Comparison of ENCODE assay signal across 12 cellular contexts in the genomic region with DNA sequence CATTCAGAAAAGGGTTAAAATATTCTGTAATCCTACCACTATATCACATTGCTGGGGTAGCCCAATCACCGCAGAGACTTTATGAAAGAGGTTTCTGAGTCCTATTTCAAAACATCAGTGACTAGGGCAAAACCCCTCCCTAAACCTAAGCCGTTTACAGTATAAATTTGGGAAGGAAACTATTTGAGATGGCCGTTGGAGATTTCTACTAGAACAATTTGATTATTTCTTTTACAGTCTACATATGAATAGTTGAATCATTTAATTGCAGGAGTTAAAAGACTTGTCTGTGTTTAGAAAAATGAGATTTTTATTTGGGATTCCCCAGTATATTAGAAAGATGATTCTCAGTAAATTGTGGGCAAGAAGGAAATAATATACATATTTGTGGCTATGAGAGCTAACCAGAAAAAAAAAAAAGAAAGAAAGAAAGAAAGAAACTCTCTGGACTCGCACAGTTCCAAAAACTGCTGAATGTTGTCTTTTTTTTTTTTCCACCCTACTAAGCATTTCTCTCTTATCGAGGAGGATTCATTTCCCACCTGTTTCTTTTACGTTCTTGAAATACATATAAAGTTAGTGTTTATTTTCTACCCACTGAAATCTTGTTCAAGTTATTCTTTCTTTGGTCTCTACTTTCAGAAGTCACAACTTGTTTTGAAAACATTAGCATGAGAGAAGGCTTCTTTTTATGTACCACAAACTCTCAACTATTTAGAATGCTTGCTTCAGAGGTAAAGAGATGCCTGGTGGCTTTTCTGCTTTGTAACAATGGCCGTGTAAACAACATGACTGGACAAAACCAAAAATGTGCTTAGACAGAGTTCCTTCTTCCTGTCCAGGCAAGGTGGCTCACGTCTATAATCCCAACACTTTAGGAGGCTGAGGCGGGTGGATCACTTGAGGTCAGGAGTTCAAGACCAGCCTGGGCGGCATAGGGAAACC.
DNase-seq lines count a peak whose midpoint lies in the region; ATAC-seq and TF ChIP-seq lines count a peak whose summit lies in the region.
"Had no signal": no experiment of that assay in that cellular context is flagged by ENCODE, and none has a peak within 500 bp of the region (broad histone marks: within the 10 kb centered on the region; RNA-seq: fewer than 3 reads in every experiment).

No MANE protein-coding gene starts in this region.

- TF ChIP-seq EP300 in tibial nerve (IDR thresholded peaks at IDR 0.05) (no peak), ovary (IDR thresholded peaks at IDR 0.05) (no peak)

- H3K4me1 ChIP-seq in tibial nerve (peaks cover 0 to 52% (median 26%) of the 10 kb centered on the region in 4 donors), ovary (ENCODE audit: insufficient read depth) (peaks cover 13% of the 10 kb centered on the region)

- 29 to 31% methylated on average over 10 of the region's 10 CpGs for WGBS in tibial nerve, 2 donors
- WGBS in ovary, 3 donors, result 14 to 25% (median 17%) methylated on average over 10 of the region's 10 CpGs

- H3K27ac Mint-ChIP-seq in activated CD8-positive, alpha-beta memory T cell treated with anti-CD3 and anti-CD28 coated beads, Interleukin-2, amount 10 ng/mL, durations not matched to agents 7 days and 5 days, result peak overlapping the region; percentile 81
- H3K27ac Mint-ChIP-seq in activated T-helper 17 cell treated with anti-CD3 and anti-CD28 coated beads, Interleukin-2, amount 50 U/mL, for 72 hours, result peak overlapping the region; percentile 87

- CTCF ChIA-PET in activated CD8-positive, alpha-beta memory T cell treated with anti-CD3 and anti-CD28 coated beads, Interleukin-2, amount 10 ng/mL, durations not matched to agents 7 days and 5 days (lab: Charles Lee), result interaction anchor here (0.7 to 1.7 kb wide), 4 partner anchors 28 to 68 kb away, joined by 4 to 5 read pairs (median 4); no protein-coding TSS in a partner anchor

- no peak overlapping the region for H3K4me3 ChIP-seq in tibial nerve
- no peak overlapping the region for H3K4me3 ChIP-seq in ovary
- H3K4me3 ChIP-seq: BLaER1 treated with 17β-estradiol and CSF1 and Interleukin-3, amounts not matched to agents 10 nM and 100 nM had no signal

- H3K27me3 Mint-ChIP-seq in activated CD8-positive, alpha-beta memory T cell treated with anti-CD3 and anti-CD28 coated beads, Interleukin-2, amount 10 ng/mL, durations not matched to agents 7 days and 5 days, result no peaks in the 10 kb centered on the region
- H3K27me3 Mint-ChIP-seq in activated T-helper 17 cell treated with anti-CD3 and anti-CD28 coated beads, Interleukin-2, amount 50 U/mL, for 72 hours, result no peaks in the 10 kb centered on the region

- H3K4me1 Mint-ChIP-seq in activated CD8-positive, alpha-beta memory T cell treated with anti-CD3 and anti-CD28 coated beads, Interleukin-2, amount 10 ng/mL, durations not matched to agents 7 days and 5 days, result peaks cover 78% of the 10 kb centered on the region
- H3K4me1 Mint-ChIP-seq in activated T-helper 17 cell treated with anti-CD3 and anti-CD28 coated beads, Interleukin-2, amount 50 U/mL, for 72 hours, result peaks cover 64% of the 10 kb centered on the region

- H3K9me3 Mint-ChIP-seq in activated CD8-positive, alpha-beta memory T cell treated with anti-CD3 and anti-CD28 coated beads, Interleukin-2, amount 10 ng/mL, durations not matched to agents 7 days and 5 days (ENCODE audit: low read depth), result peaks cover 3% of the 10 kb centered on the region
- no peaks in the 10 kb centered on the region for H3K9me3 Mint-ChIP-seq in activated T-helper 17 cell treated with anti-CD3 and anti-CD28 coated beads, Interleukin-2, amount 50 U/mL, for 72 hours

- H3K36me3 Mint-ChIP-seq in activated CD8-positive, alpha-beta memory T cell treated with anti-CD3 and anti-CD28 coated beads, Interleukin-2, amount 10 ng/mL, durations not matched to agents 7 days and 5 days, result peaks cover 76% of the 10 kb centered on the region
- peaks cover 98% of the 10 kb centered on the region for H3K36me3 Mint-ChIP-seq in activated T-helper 17 cell treated with anti-CD3 and anti-CD28 coated beads, Interleukin-2, amount 50 U/mL, for 72 hours (ENCODE audit: low read depth)

- H3K9me3 ChIP-seq in tibial nerve (no peaks in the 10 kb centered on the region), ovary (no peaks in the 10 kb centered on the region)
- H3K9me3 ChIP-seq: heart right ventricle had no signal

- intact Hi-C loops in ovary (cut with DNase I), result no loop called here

- H3K36me3 ChIP-seq in tibial nerve, result no peaks in the 10 kb centered on the region
- no peaks in the 10 kb centered on the region for H3K36me3 ChIP-seq in ovary
- H3K36me3 ChIP-seq: heart right ventricle had no signal

- H3K27ac ChIP-seq in tibial nerve (peak overlapping the region; percentile 41 to 97 (median 51)), ovary (no peak overlapping the region)
- H3K27ac ChIP-seq: VCaP had no signal

- TF ChIP-seq CTCF in tibial nerve (IDR thresholded peaks at IDR 0.05) (no peak), ovary (IDR thresholded peaks at IDR 0.05) (no peak)

- TF ChIP-seq POLR2A in tibial nerve (IDR thresholded peaks at IDR 0.05), result no peak
- no peak for TF ChIP-seq POLR2A in ovary (IDR thresholded peaks at IDR 0.05)

- ATAC-seq in activated CD8-positive, alpha-beta memory T cell treated with anti-CD3 and anti-CD28 coated beads, Interleukin-2, amount 10 ng/mL, durations not matched to agents 7 days and 5 days, result no peak
- ATAC-seq in activated T-helper 17 cell treated with anti-CD3 and anti-CD28 coated beads, Interleukin-2, amount 50 U/mL, for 72 hours (replicated peaks), result peak; percentile 61
- ATAC-seq in GM19463 (IDR thresholded peaks at IDR 0.05; ENCODE audit: unreplicated experiment), result no peak

- no peak for DNase-seq in activated CD8-positive, alpha-beta memory T cell treated with anti-CD3 and anti-CD28 coated beads, Interleukin-2, amount 10 ng/mL, durations not matched to agents 7 days and 5 days
- no peak for DNase-seq in activated CD8-positive, alpha-beta memory T cell treated with anti-CD3 and anti-CD28 coated beads for 24 hours
- DNase-seq in hepatic stellate cell (ENCODE audit: low spot score) (peak; percentile 21), tibial nerve (ENCODE audit: low spot score in 2 of 2) (no peak), pons (ENCODE audit: low spot score) (no peak), ovary (no peak)
- DNase-seq: heart right ventricle; stimulated activated CD4-positive, alpha-beta T cell treated with anti-CD3 and anti-CD28 coated beads, Interleukin-4, amount 100 ng/mL, for 24 hours had no signal

- H3K4me3 Mint-ChIP-seq in activated CD8-positive, alpha-beta memory T cell treated with anti-CD3 and anti-CD28 coated beads, Interleukin-2, amount 10 ng/mL, durations not matched to agents 7 days and 5 days, result peak overlapping the region; percentile 34
- H3K4me3 Mint-ChIP-seq in activated T-helper 17 cell treated with anti-CD3 and anti-CD28 coated beads, Interleukin-2, amount 50 U/mL, for 72 hours, result peak overlapping the region; percentile 57

- no peaks in the 10 kb centered on the region for H3K27me3 ChIP-seq in tibial nerve
- no peaks in the 10 kb centered on the region for H3K27me3 ChIP-seq in ovary
- H3K27me3 ChIP-seq: BLaER1 treated with 17β-estradiol and CSF1 and Interleukin-3, amounts not matched to agents 10 nM and 100 nM; heart right ventricle had no signal

Comparison
In these comparisons a context has a peak if more than half of its experiments do, and no peak if none do; other contexts are left out.
1. H3K27ac ChIP-seq: peak in tibial nerve (4 of 4); none in ovary (0 of 2).